8 cellular contexts compared by ENCODE assay signal in the genomic region with DNA sequence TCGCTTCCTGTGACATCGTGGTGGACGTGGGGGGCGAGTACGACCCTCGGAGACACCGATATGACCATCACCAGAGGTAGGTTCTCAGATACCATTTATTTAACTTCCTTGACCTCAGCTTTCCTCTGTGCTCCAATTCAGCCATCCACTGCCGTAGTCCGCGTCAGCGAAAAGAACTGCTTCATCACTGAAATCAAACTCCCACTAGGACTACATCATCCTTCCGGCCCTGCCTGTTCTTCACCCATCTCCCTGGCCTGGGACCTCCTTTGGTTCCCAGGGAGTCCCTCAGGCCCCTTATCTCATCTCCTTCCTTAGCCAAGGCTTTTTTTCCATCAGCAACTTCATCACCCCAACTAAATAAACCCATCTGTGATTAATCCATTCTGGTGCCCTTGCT. TPM values are rescaled to one million over a fixed set of nuclear protein-coding genes. Genes with fewer than 3 reads are reported as not detected.
A peak's percentile ranks its signal among the peaks of the same experiment; 100 is the strongest.
DNase-seq lines count a peak whose midpoint lies in the region; ATAC-seq, FAIRE-seq and TF ChIP-seq lines count a peak whose summit lies in the region.

No MANE protein-coding gene starts in this region.

- DNase-seq in A549 (ENCODE audit: low read depth in 1 of 2, low spot score in 1 of 2) (peak in 1 of 2 experiments; percentile 35), H54 (ENCODE audit: insufficient read length, low spot score) (peak; percentile 40), germinal center (ENCODE audit: low spot score) (no peak)

- TF ChIP-seq POLR2A in A549 (IDR thresholded peaks at IDR 0.05; ENCODE audit: low read length) (no peak), H54 (IDR thresholded peaks at IDR 0.05; ENCODE audit: low read depth, low read length) (no peak)

- H3K27ac Mint-ChIP-seq in activated T-helper 17 cell treated with anti-CD3 and anti-CD28 coated beads, Interleukin-2, amount 50 U/mL, for 72 hours, result peak overlapping the region; percentile 93
- peak overlapping the region; percentile 89 for H3K27ac Mint-ChIP-seq in stimulated activated memory B cell treated with anti-CD40 and anti-IgM and Interleukin-4, amounts not matched to agents 10 μg/mL and 1 μg/mL and 100 μg/mL, for 72 hours

- H3K4me2 ChIP-seq in A549, result peak overlapping the region; percentile 98

- no peak for TF ChIP-seq CTCF in A549 (IDR thresholded peaks at IDR 0.05)

- H3K27ac ChIP-seq in A549, result peak overlapping the region; percentile 85 to 92

- CTCF ChIA-PET in A549 (lab: Yijun Ruan, JAX), result interaction anchor here (0.5 to 28.2 kb wide), 6 partner anchors 12 to 89 kb away, joined by 3 to 1046 read pairs (median 44); a partner anchor contains a TSS

- no peaks in the 10 kb centered on the region for H3K9me3 Mint-ChIP-seq in activated T-helper 17 cell treated with anti-CD3 and anti-CD28 coated beads, Interleukin-2, amount 50 U/mL, for 72 hours
- H3K9me3 Mint-ChIP-seq in stimulated activated memory B cell treated with anti-CD40 and anti-IgM and Interleukin-4, amounts not matched to agents 10 μg/mL and 1 μg/mL and 100 μg/mL, for 72 hours, result no peaks in the 10 kb centered on the region

- no peaks in the 10 kb centered on the region for H3K27me3 ChIP-seq in iPS-15b (ENCODE audit: control insufficient read depth, insufficient read depth, low read length)

- TF ChIP-seq EP300 in A549 (IDR thresholded peaks at IDR 0.05), result no peak

- POLR2A ChIA-PET in A549 (lab: Yijun Ruan, JAX), result interaction anchor here (1.0 to 1.9 kb wide), 5 partner anchors 8 to 221 kb away, joined by 3 to 18 read pairs (median 6); a partner anchor contains a TSS

- no peak for TF ChIP-seq RAD21 in A549 (conservative IDR thresholded peaks at IDR 0.05 in 1 of 2, IDR thresholded peaks at IDR 0.05 in 1 of 2)

- peak overlapping the region; percentile 95 for H3K4me3 Mint-ChIP-seq in activated T-helper 17 cell treated with anti-CD3 and anti-CD28 coated beads, Interleukin-2, amount 50 U/mL, for 72 hours
- peak overlapping the region; percentile 88 for H3K4me3 Mint-ChIP-seq in stimulated activated memory B cell treated with anti-CD40 and anti-IgM and Interleukin-4, amounts not matched to agents 10 μg/mL and 1 μg/mL and 100 μg/mL, for 72 hours

- peaks cover 43% of the 10 kb centered on the region for H3K4me1 Mint-ChIP-seq in activated T-helper 17 cell treated with anti-CD3 and anti-CD28 coated beads, Interleukin-2, amount 50 U/mL, for 72 hours
- peaks cover 74% of the 10 kb centered on the region for H3K4me1 Mint-ChIP-seq in stimulated activated memory B cell treated with anti-CD40 and anti-IgM and Interleukin-4, amounts not matched to agents 10 μg/mL and 1 μg/mL and 100 μg/mL, for 72 hours

- H3K27me3 Mint-ChIP-seq in activated T-helper 17 cell treated with anti-CD3 and anti-CD28 coated beads, Interleukin-2, amount 50 U/mL, for 72 hours, result no peaks in the 10 kb centered on the region
- no peaks in the 10 kb centered on the region for H3K27me3 Mint-ChIP-seq in stimulated activated memory B cell treated with anti-CD40 and anti-IgM and Interleukin-4, amounts not matched to agents 10 μg/mL and 1 μg/mL and 100 μg/mL, for 72 hours

- ATAC-seq in A549, result peak in 1 of 2 experiments; percentile 21; a peak in 3 of 6 replicates
- ATAC-seq in activated T-helper 17 cell treated with anti-CD3 and anti-CD28 coated beads, Interleukin-2, amount 50 U/mL, for 72 hours (replicated peaks), result peak; percentile 20
- no peak for ATAC-seq in stimulated activated memory B cell treated with anti-CD40 and anti-IgM and Interleukin-4, amounts not matched to agents 10 μg/mL and 1 μg/mL and 100 μg/mL, for 72 hours
- no peak for ATAC-seq in GM18868 (IDR thresholded peaks at IDR 0.05; ENCODE audit: unreplicated experiment)
- no peak for ATAC-seq in GM18520 (IDR thresholded peaks at IDR 0.05; ENCODE audit: unreplicated experiment)

- peaks cover 96% of the 10 kb centered on the region for H3K36me3 Mint-ChIP-seq in activated T-helper 17 cell treated with anti-CD3 and anti-CD28 coated beads, Interleukin-2, amount 50 U/mL, for 72 hours (ENCODE audit: low read depth)
- H3K36me3 Mint-ChIP-seq in stimulated activated memory B cell treated with anti-CD40 and anti-IgM and Interleukin-4, amounts not matched to agents 10 μg/mL and 1 μg/mL and 100 μg/mL, for 72 hours, result peaks cover 53% of the 10 kb centered on the region

- peak overlapping the region; percentile 93 for H3K9ac ChIP-seq in iPS-15b (ENCODE audit: low read depth, low read length)

- peaks cover 18% of the 10 kb centered on the region for H3K36me3 ChIP-seq in iPS-15b (ENCODE audit: control insufficient read depth, insufficient read depth, low read length)

- FAIRE-seq in A549 (lab: Jason Lieb, UNC) (no peak), H54 (lab: Jason Lieb, UNC) (no peak)

- WGBS in A549 (ENCODE audit: missing lambda C conversion rate), result 0% methylated on average over 12 of the region's 12 CpGs

- peak overlapping the region; percentile 90 for H3K4me3 ChIP-seq in A549
- peak overlapping the region; percentile 96 for H3K4me3 ChIP-seq in iPS-15b (ENCODE audit: low read depth, low read length)

- H3K4me1 ChIP-seq in A549 (peaks cover 48% of the 10 kb centered on the region), iPS-15b (ENCODE audit: control insufficient read depth, insufficient read depth, low read length) (no peaks in the 10 kb centered on the region)

- H3K9me3 ChIP-seq in A549, result no peaks in the 10 kb centered on the region
- no peaks in the 10 kb centered on the region for H3K9me3 ChIP-seq in iPS-15b (ENCODE audit: control insufficient read depth, insufficient read depth, low read length)

TF ChIP-seq in A549, 52 proteins besides CTCF, POLR2A, EP300 and RAD21:
- TF ChIP-seq, protein P1, sequence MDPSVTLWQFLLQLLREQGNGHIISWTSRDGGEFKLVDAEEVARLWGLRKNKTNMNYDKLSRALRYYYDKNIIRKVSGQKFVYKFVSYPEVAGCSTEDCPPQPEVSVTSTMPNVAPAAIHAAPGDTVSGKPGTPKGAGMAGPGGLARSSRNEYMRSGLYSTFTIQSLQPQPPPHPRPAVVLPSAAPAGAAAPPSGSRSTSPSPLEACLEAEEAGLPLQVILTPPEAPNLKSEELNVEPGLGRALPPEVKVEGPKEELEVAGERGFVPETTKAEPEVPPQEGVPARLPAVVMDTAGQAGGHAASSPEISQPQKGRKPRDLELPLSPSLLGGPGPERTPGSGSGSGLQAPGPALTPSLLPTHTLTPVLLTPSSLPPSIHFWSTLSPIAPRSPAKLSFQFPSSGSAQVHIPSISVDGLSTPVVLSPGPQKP (IDR thresholded peaks at IDR 0.05; ENCODE audit: low read depth, low read length), result no peak
- peak; percentile 19 for TF ChIP-seq MAFK (IDR thresholded peaks at IDR 0.05; ENCODE audit: partially characterized antibody)
TF ChIP-seq in A549: peak in this region for 1.

RNA-seq across cellular contexts. Expression of a gene that starts 0.7 kb away (rescaled TPM):
- polyA plus RNA-seq in A549 (2011; rRNA removed) (75.2 and 80.9 TPM in 2 replicates), A549 (2017; fragmentation: RNase III; extraction: RNeasy Plus Mini Kit Qiagen cat#74134 plus additional on column Dnase treatment) (55.9 to 60.9 TPM (median 58.9 TPM) in 3 replicates)
- polyA plus RNA-seq in A549 (2012; cell fraction: cytosol; rRNA removed), result 119 and 127 TPM in 2 replicates
- polyA plus RNA-seq in A549 (2012; cell fraction: nucleus; rRNA removed), result 112 and 120 TPM in 2 replicates
- polyA minus RNA-seq in A549 (2011; rRNA and poly(A)+ RNA removed), result 70.3 and 92.5 TPM in 2 replicates
- 10 to 100 TPM; 48.7 to 76.5 TPM for total RNA-seq in activated T-helper 17 cell treated with anti-CD3 and anti-CD28 coated beads, Interleukin-2, amount 50 U/mL, for 72 hours

RNA-seq across cellular contexts. Expression of a gene that starts 4.8 kb away (rescaled TPM):
- 729 and 848 TPM in 2 replicates for polyA plus RNA-seq in A549 (2011; rRNA removed)
- 784 and 933 TPM in 2 replicates for polyA plus RNA-seq in A549 (2012; cell fraction: cytosol; rRNA removed)
- 344 and 565 TPM in 2 replicates for polyA plus RNA-seq in A549 (2012; cell fraction: nucleus; rRNA removed)
- polyA plus RNA-seq in A549 (2017; fragmentation: RNase III; extraction: RNeasy Plus Mini Kit Qiagen cat#74134 plus additional on column Dnase treatment), result 685 to 736 TPM (median 704 TPM) in 3 replicates
- polyA minus RNA-seq in A549 (2011; rRNA and poly(A)+ RNA removed), result 135 and 177 TPM in 2 replicates
- 100 to 1,000 TPM; 250 to 347 TPM for total RNA-seq in activated T-helper 17 cell treated with anti-CD3 and anti-CD28 coated beads, Interleukin-2, amount 50 U/mL, for 72 hours

RNA-seq across cellular contexts. Expression of a gene that starts 21.2 kb away (rescaled TPM):
- polyA plus RNA-seq in A549 (2011; rRNA removed) (82.6 and 104 TPM in 2 replicates), A549 (2017; fragmentation: RNase III; extraction: RNeasy Plus Mini Kit Qiagen cat#74134 plus additional on column Dnase treatment) (61.5 to 64.9 TPM (median 64.1 TPM) in 3 replicates)
- 98.3 and 108 TPM in 2 replicates for polyA plus RNA-seq in A549 (2012; cell fraction: cytosol; rRNA removed)
- polyA plus RNA-seq in A549 (2012; cell fraction: nucleus; rRNA removed), result 244 and 280 TPM in 2 replicates
- polyA minus RNA-seq in A549 (2011; rRNA and poly(A)+ RNA removed), result 136 and 153 TPM in 2 replicates
- total RNA-seq in activated T-helper 17 cell treated with anti-CD3 and anti-CD28 coated beads, Interleukin-2, amount 50 U/mL, for 72 hours, result 10 to 100 TPM; 42.3 to 44.8 TPM

RNA-seq across cellular contexts. Expression of a gene that starts 32.1 kb away (rescaled TPM):
- polyA plus RNA-seq in A549 (2011; rRNA removed) (10.0 and 11.8 TPM in 2 replicates), A549 (2017; fragmentation: RNase III; extraction: RNeasy Plus Mini Kit Qiagen cat#74134 plus additional on column Dnase treatment) (15.2 to 16.5 TPM (median 15.5 TPM) in 3 replicates)
- 22.4 and 27.6 TPM in 2 replicates for polyA plus RNA-seq in A549 (2012; cell fraction: cytosol; rRNA removed)
- polyA plus RNA-seq in A549 (2012; cell fraction: nucleus; rRNA removed), result 121 and 130 TPM in 2 replicates
- polyA minus RNA-seq in A549 (2011; rRNA and poly(A)+ RNA removed), result 21.4 and 25.6 TPM in 2 replicates
- 10 to 100 TPM; 80.1 to 92.1 TPM for total RNA-seq in activated T-helper 17 cell treated with anti-CD3 and anti-CD28 coated beads, Interleukin-2, amount 50 U/mL, for 72 hours

RNA-seq across cellular contexts. Expression of a gene that starts 36.0 kb away (rescaled TPM):
- polyA plus RNA-seq in A549 (2011; rRNA removed) (0.05 TPM in 1 of 2 replicates, not detected in the other), A549 (2017; fragmentation: RNase III; extraction: RNeasy Plus Mini Kit Qiagen cat#74134 plus additional on column Dnase treatment) (0.03 to 0.06 TPM in 2 of 3 replicates, not detected in the other)
- 0.01 and 0.04 TPM in 2 replicates for polyA plus RNA-seq in A549 (2012; cell fraction: cytosol; rRNA removed)
- 0.09 and 0.12 TPM in 2 replicates for polyA plus RNA-seq in A549 (2012; cell fraction: nucleus; rRNA removed)
- 0.17 TPM in 1 of 2 replicates, not detected in the other for polyA minus RNA-seq in A549 (2011; rRNA and poly(A)+ RNA removed)
- total RNA-seq in activated T-helper 17 cell treated with anti-CD3 and anti-CD28 coated beads, Interleukin-2, amount 50 U/mL, for 72 hours, result not detected
